ENCODE assay signal across 34 cellular contexts in the genomic region with DNA sequence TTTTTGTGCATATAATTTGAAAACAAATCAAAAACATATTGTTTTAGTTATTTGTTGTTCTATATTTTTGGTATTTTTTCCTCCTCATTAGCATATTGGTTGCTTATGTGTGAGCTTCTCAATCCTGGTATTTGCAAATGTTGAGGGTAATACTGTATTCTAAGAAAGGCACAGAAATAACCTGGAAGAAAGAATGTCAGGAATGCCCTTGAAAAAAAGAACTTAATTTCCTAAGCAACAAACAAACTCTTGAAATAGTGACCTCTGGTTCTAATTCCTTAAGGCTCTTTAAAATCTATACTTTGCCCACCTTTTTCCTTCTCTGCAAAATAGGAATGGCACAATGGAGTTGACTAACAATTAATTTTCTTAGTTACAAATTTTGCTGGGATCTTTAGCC.
"Had no signal": no experiment of that assay in that cellular context is flagged by ENCODE, and none has a peak within 500 bp of the region (broad histone marks: within the 10 kb centered on the region; RNA-seq: fewer than 3 reads in every experiment).

No MANE protein-coding gene starts in this region.

- H3K4me3 Mint-ChIP-seq: activated CD4-positive, alpha-beta T cell treated with anti-CD3 and anti-CD28 coated beads for 36 hours; activated CD4-positive, alpha-beta T cell treated with anti-CD3 and anti-CD28 coated beads, Interleukin-2, amount 10 ng/mL, durations not matched to agents 7 days and 5 days; activated CD8-positive, alpha-beta T cell treated with anti-CD3 and anti-CD28 coated beads, Interleukin-2, amount 10 ng/mL, durations not matched to agents 7 days and 5 days; activated naive CD4-positive, alpha-beta T cell treated with anti-CD3 and anti-CD28 coated beads, Interleukin-2, amount 50 U/mL, for 24 hours; activated naive CD8-positive, alpha-beta T cell treated with anti-CD3 and anti-CD28 coated beads, Interleukin-2, amount 10 ng/mL, durations not matched to agents 7 days and 5 days; activated T-cell treated with anti-CD3 and anti-CD28 coated beads, Interleukin-2, amount 50 U/mL, for 24 hours; central memory CD8-positive, alpha-beta T cell; T-helper 1 cell treated with Interleukin-12 subunit alpha and Interleukin-12 subunit beta and Interleukin-4 antibody, amounts not matched to agents 30 μg/mL and 1 μg/mL, for 36 hours; T-helper 2 cell treated with Interferon-gamma antibody and Interleukin-4, amounts not matched to agents 5 μg/mL and 100 μg/mL, for 36 hours had no signal

- H3K9me2 ChIP-seq: SK-N-SH had no signal

- H3K27ac ChIP-seq: ascending aorta, cardiac muscle cell, Peyer's patch, SJSA1 had no signal

- DNase-seq: activated CD4-positive, alpha-beta T cell treated with anti-CD3 and anti-CD28 coated beads for 36 hours; activated CD4-positive, alpha-beta T cell treated with anti-CD3 and anti-CD28 coated beads, Interleukin-2, amount 10 ng/mL, durations not matched to agents 7 days and 5 days; activated CD4-positive, alpha-beta T cell treated with anti-CD3 and anti-CD28 coated beads, Interleukin-2, amount 50 U/mL, for 48 hours; activated CD8-positive, alpha-beta T cell treated with anti-CD3 and anti-CD28 coated beads, Interleukin-2, amount 10 ng/mL, durations not matched to agents 7 days and 5 days; activated gamma-delta T cell; activated naive CD4-positive, alpha-beta T cell treated with Interleukin-2 at 50 U/mL for 16 hours; activated naive CD8-positive, alpha-beta T cell treated with anti-CD3 and anti-CD28 coated beads, Interleukin-2, amount 10 ng/mL, durations not matched to agents 7 days and 5 days; activated T-cell treated with anti-CD3 and anti-CD28 coated beads, Interleukin-2, amount 50 U/mL, for 24 hours; amygdala; MM.1S; MV-4-11; NCI-H1092; NCI-H1436 treated with DMSO at 0.1 percent for 48 hours; NCI-H1694 treated with DMSO at 0.1 percent for 48 hours; NCI-H2029 treated with DMSO at 0.1 percent for 48 hours; NCI-H2107; NCI-H2171; NCI-H510A; NCI-H748 treated with DMSO at 0.1 percent for 48 hours; NK-92 treated with Interleukin-12 subunit alpha and Interleukin-12 subunit beta, amount 100 ng/mL, for 24 hours; PC-3; Peyer's patch; RPMI8226; SHP77 treated with DMSO at 0.1 percent for 48 hours; SK-N-SH had no signal

- H3K4me2 ChIP-seq: SK-N-SH had no signal

- H3K4me1 Mint-ChIP-seq: activated naive CD4-positive, alpha-beta T cell treated with anti-CD3 and anti-CD28 coated beads, Interleukin-2, amount 50 U/mL, for 24 hours; activated naive CD8-positive, alpha-beta T cell treated with anti-CD3 and anti-CD28 coated beads, Interleukin-2, amount 10 ng/mL, durations not matched to agents 7 days and 5 days had no signal

- H3K27me3 Mint-ChIP-seq: activated CD4-positive, alpha-beta T cell treated with anti-CD3 and anti-CD28 coated beads for 36 hours; activated CD4-positive, alpha-beta T cell treated with anti-CD3 and anti-CD28 coated beads, Interleukin-2, amount 10 ng/mL, durations not matched to agents 7 days and 5 days had no signal

- H3K27ac Mint-ChIP-seq: activated CD4-positive, alpha-beta T cell treated with anti-CD3 and anti-CD28 coated beads for 36 hours; activated CD4-positive, alpha-beta T cell treated with anti-CD3 and anti-CD28 coated beads, Interleukin-2, amount 10 ng/mL, durations not matched to agents 7 days and 5 days; activated CD8-positive, alpha-beta T cell treated with anti-CD3 and anti-CD28 coated beads, Interleukin-2, amount 10 ng/mL, durations not matched to agents 7 days and 5 days; activated naive CD4-positive, alpha-beta T cell treated with anti-CD3 and anti-CD28 coated beads, Interleukin-2, amount 50 U/mL, for 24 hours; activated naive CD8-positive, alpha-beta T cell treated with anti-CD3 and anti-CD28 coated beads, Interleukin-2, amount 10 ng/mL, durations not matched to agents 7 days and 5 days; activated T-cell treated with anti-CD3 and anti-CD28 coated beads, Interleukin-2, amount 50 U/mL, for 24 hours; activated T-helper 2 cell treated with anti-CD3 and anti-CD28 coated beads, Interferon-gamma antibody, Interleukin-2, Interleukin-4, amounts not matched to agents 10 μg/mL and 5 μg/mL and 100 μg/mL, durations not matched to agents 14 hours and 24 hours and 36 hours; T-helper 1 cell treated with Interleukin-12 subunit alpha and Interleukin-12 subunit beta and Interleukin-4 antibody, amounts not matched to agents 30 μg/mL and 1 μg/mL, for 36 hours; T-helper 2 cell treated with Interferon-gamma antibody and Interleukin-4, amounts not matched to agents 5 μg/mL and 100 μg/mL, for 36 hours had no signal

- ATAC-seq: activated CD4-positive, alpha-beta T cell treated with anti-CD3 and anti-CD28 coated beads for 36 hours; activated CD4-positive, CD25-positive, alpha-beta regulatory T cell treated with anti-CD3 and anti-CD28 coated beads, Interleukin-2, amount 50 U/mL, for 24 hours; activated CD8-positive, alpha-beta T cell treated with anti-CD3 and anti-CD28 coated beads, Interleukin-2, amount 10 ng/mL, durations not matched to agents 7 days and 5 days; PC-3 had no signal

- H3K4me1 ChIP-seq: ascending aorta, Peyer's patch had no signal

- H3K36me3 Mint-ChIP-seq: activated naive CD4-positive, alpha-beta T cell treated with anti-CD3 and anti-CD28 coated beads, Interleukin-2, amount 50 U/mL, for 24 hours had no signal

- H3K9me3 ChIP-seq: ascending aorta, Peyer's patch, SJSA1, SK-N-SH had no signal

- H3K36me3 ChIP-seq: ascending aorta, cardiac muscle cell, Peyer's patch, SJSA1 had no signal

- H3K4me3 ChIP-seq: ascending aorta, cardiac muscle cell, Peyer's patch, SJSA1 had no signal

- H3K27me3 ChIP-seq: ascending aorta, cardiac muscle cell, Peyer's patch, SJSA1 had no signal
